8 cellular contexts compared by ENCODE assay signal in genomic region chr15:50494547-50494946, GRCh38. TPM values are rescaled to one million over a fixed set of nuclear protein-coding genes. Genes with fewer than 3 reads are reported as not detected.
"Had no signal": no experiment of that assay in that cellular context is flagged by ENCODE, and none has a peak within 500 bp of the region (broad histone marks: within the 10 kb centered on the region; RNA-seq: fewer than 3 reads in every experiment).

No MANE protein-coding gene starts in this region.

RNA-seq across cellular contexts. Expression of gene USP50, which starts 51.9 kb away (rescaled TPM):
- total RNA-seq: subcutaneous adipose tissue, thoracic aorta, transverse colon, upper lobe of right lung, vagina had no signal
- polyA plus RNA-seq: stomach, thymus, urinary bladder had no signal
